In the genomic region with DNA sequence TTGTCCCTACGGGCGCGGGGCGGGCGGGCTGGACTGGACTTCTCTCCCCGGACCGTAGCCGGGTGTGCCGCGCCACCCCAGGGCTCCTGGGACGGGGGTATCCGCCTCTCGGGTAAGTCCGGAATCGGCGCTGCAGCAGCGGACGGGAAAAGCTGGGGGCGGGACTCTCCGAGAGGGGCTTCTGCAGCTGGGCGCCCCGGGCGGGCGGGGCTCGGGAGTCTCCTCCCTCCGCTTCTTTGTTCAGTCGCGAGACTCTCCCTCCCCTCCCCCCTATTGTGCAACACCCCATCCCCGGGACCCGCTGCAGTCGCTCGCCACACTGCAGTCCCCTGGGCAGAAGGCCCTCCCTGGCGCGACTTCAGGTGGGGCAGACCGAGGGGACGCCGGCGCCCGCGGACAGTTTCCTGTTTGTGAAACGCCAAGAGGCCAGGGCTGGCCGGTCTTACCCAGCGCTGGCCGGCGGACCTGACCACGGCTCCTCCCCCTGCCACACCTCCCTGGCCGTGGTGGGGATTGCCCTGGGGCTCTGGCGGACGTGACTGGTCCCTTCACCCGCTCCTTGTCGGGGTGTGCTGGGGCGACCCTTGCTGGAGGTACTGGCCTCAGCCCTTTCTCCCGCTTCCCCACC, we compare ENCODE assay signal across 8 cellular contexts. TPM values are rescaled to one million over a fixed set of nuclear protein-coding genes. Genes with fewer than 3 reads are reported as not detected.
DNase-seq lines count a peak whose midpoint lies in the region; ATAC-seq and TF ChIP-seq lines count a peak whose summit lies in the region.

No MANE protein-coding gene starts in this region.

- intact Hi-C loops in colonic mucosa (cut with DNase I) (loop anchor here (10.0 kb wide), 1 partner anchor 83 kb away; the partner anchor contains the start of gene CCNI), left colon (cut with DNase I, micrococcal nuclease) (no loop called here)

- peak overlapping the region; percentile 90 to 93 for H3K9ac ChIP-seq in colonic mucosa (ENCODE audit: low read depth in 2 of 2, low read length in 2 of 2)

- H3K27ac ChIP-seq in colonic mucosa = peak overlapping the region; percentile 98

- TF ChIP-seq CTCF in colonic mucosa (IDR thresholded peaks at IDR 0.05) = no peak

- H3K9me3 ChIP-seq in colonic mucosa = no peaks in the 10 kb centered on the region

- peak overlapping the region; percentile 98 for H3K4me3 ChIP-seq in colonic mucosa

- H3K36me3 ChIP-seq in colonic mucosa = no peaks in the 10 kb centered on the region

- peak; percentile 54 for ATAC-seq in GM19035 (IDR thresholded peaks at IDR 0.05; ENCODE audit: unreplicated experiment)
- ATAC-seq in HG03342 (IDR thresholded peaks at IDR 0.05; ENCODE audit: unreplicated experiment) = peak; percentile 44
- ATAC-seq in left colon = peak; percentile 68

- peak; percentile 91 for DNase-seq in AG08396 (ENCODE audit: low spot score)
- DNase-seq in NCI-H510A (lab: John Stamatoyannopoulos, UW) = peak; percentile 84
- DNase-seq in activated CD4-positive, alpha-beta T cell treated with anti-CD3 and anti-CD28 coated beads for 24 hours (ENCODE audit: low read depth in 2 of 2) = peak; percentile 38 to 49
- peak; percentile 92 for DNase-seq in colonic mucosa
- DNase-seq in left colon = peak; percentile 89 to 90
- peak; percentile 30 to 64 (median 42) for DNase-seq in stimulated activated CD4-positive, alpha-beta T cell treated with anti-CD3 and anti-CD28 coated beads, Interleukin-1b, Interleukin-23, amount 100 ng/mL, for 24 hours (ENCODE audit: low read depth in 4 of 4, low spot score in 1 of 4)

- no peaks in the 10 kb centered on the region for H3K27me3 ChIP-seq in colonic mucosa

- H3K4me1 ChIP-seq in colonic mucosa = no peaks in the 10 kb centered on the region

RNA-seq across cellular contexts. Expression of gene CCNG2, which starts 1.0 kb away (rescaled TPM):
- 100 to 1,000 TPM in 1 of 2 donors, 10 to 100 TPM in 1; 34.0 to 145 TPM for total RNA-seq in colonic mucosa
- 100 to 1,000 TPM in 1 of 2 donors, 10 to 100 TPM in 1; 53.0 to 117 TPM for total RNA-seq in left colon

Comparison
In these comparisons a context has a peak if more than half of its experiments do, and no peak if none do; other contexts are left out.
1. Peak in every context shown above with its lines: DNase-seq, ATAC-seq, H3K4me3 ChIP-seq and H3K27ac ChIP-seq.